In the genomic region with DNA sequence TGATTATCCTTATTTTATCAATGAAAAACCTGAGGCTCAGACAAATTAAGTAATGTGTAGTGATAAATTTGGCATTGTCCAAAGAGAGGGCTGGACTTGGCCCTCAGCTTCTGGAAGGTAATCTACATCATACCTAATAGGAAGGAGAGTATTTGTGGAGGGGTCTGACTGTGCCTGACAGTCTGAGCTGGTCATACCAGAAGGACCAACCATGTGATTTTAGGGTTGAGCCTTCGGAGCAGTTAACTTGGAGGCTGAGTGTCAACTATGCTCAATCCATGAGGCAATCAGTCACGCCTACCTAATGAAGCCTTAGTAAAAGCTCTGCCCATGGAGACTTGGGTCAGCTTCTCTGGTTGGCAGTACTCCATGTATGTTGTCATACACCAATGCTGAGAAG, we compare ENCODE assay signal across 21 cellular contexts.
"Had no signal": no experiment of that assay in that cellular context is flagged by ENCODE, and none has a peak within 500 bp of the region (broad histone marks: within the 10 kb centered on the region; RNA-seq: fewer than 3 reads in every experiment).

No MANE protein-coding gene starts in this region.

- H3K9me3 Mint-ChIP-seq: IgD-negative memory B cell had no signal

- H3K36me3 Mint-ChIP-seq: IgD-negative memory B cell had no signal

- H3K4me1 Mint-ChIP-seq: IgD-negative memory B cell had no signal

- H3K27ac Mint-ChIP-seq: IgD-negative memory B cell had no signal

- H3K4me2 ChIP-seq: SK-N-SH had no signal

- H3K4me3 Mint-ChIP-seq: IgD-negative memory B cell had no signal

- ATAC-seq: Panc1, PC-3 had no signal

- DNase-seq: KBM-7; NCI-H1092; NCI-H1105 treated with DMSO at 0.1 percent for 48 hours; NCI-H1417 treated with DMSO at 0.1 percent for 48 hours; NCI-H146; NCI-H1694 treated with DMSO at 0.1 percent for 48 hours; NCI-H1930; NCI-H2081; NCI-H2107; NCI-H2227 treated with DMSO at 0.1 percent for 48 hours; NCI-H524; NCI-H526 treated with DMSO at 0.1 percent for 48 hours; NCI-H748 treated with DMSO at 0.1 percent for 48 hours; NK-92 treated with Interleukin-12 subunit alpha and Interleukin-12 subunit beta, amount 100 ng/mL, for 24 hours; PC-3; SHP77; SK-N-SH had no signal

- H3K27ac ChIP-seq: HL-60 had no signal

- H3K9me3 ChIP-seq: SK-N-SH had no signal

- FAIRE-seq: HTR-8/SVneo had no signal

- H3K9ac ChIP-seq: SK-N-SH had no signal
